8 cellular contexts compared by ENCODE assay signal in genomic region chr1:201539561-201540404, GRCh38. TPM values are rescaled to one million over a fixed set of nuclear protein-coding genes. Genes with fewer than 3 reads are reported as not detected.
A peak's percentile ranks its signal among the peaks of the same experiment; 100 is the strongest.
DNase-seq lines count a peak whose midpoint lies in the region; ATAC-seq, FAIRE-seq and TF ChIP-seq lines count a peak whose summit lies in the region.

No MANE protein-coding gene starts in this region.

- H3K4me1 ChIP-seq in A549 (peaks cover 36% of the 10 kb centered on the region), Panc1 (ENCODE audit: control insufficient read depth, insufficient read depth, low read length) (peaks cover 23% of the 10 kb centered on the region), HepG2 (ENCODE audit: insufficient read depth, low read length) (peaks cover 18% of the 10 kb centered on the region), stomach (peaks cover 29 to 76% (median 37%) of the 10 kb centered on the region in 4 donors)

- no peak for ATAC-seq in A549
- peak; percentile 40 for ATAC-seq in Panc1
- ATAC-seq in HepG2 = peak; percentile 22
- no peak for ATAC-seq in GM19324 (IDR thresholded peaks at IDR 0.05; ENCODE audit: low FRiP score, unreplicated experiment)
- no peak for ATAC-seq in HG03135 (IDR thresholded peaks at IDR 0.05; ENCODE audit: unreplicated experiment)

- FAIRE-seq in A549 (lab: Jason Lieb, UNC) (no peak), HepG2 (lab: Jason Lieb, UNC) (no peak)

- H3K4me2 ChIP-seq in A549 (peak overlapping the region; percentile 88), HepG2 (ENCODE audit: low read depth, low read length) (peak overlapping the region; percentile 73)

- no peak for DNase-seq in A549 (ENCODE audit: low read depth in 1 of 2, low spot score in 1 of 2)
- DNase-seq in H7 = peak; percentile 79
- no peak for DNase-seq in Panc1 (ENCODE audit: low read depth, low spot score)
- peak in 9 of 10 donors; percentile 71 to 92 (median 85) for DNase-seq in dorsolateral prefrontal cortex
- no peak for DNase-seq in HepG2 (ENCODE audit: low spot score)
- no peak for DNase-seq in stomach

- no peaks in the 10 kb centered on the region for H3K36me3 ChIP-seq in H7 (replicated peaks; ENCODE audit: control insufficient read depth, insufficient read depth, low read length)
- H3K36me3 ChIP-seq in Panc1 (ENCODE audit: control insufficient read depth, insufficient read depth, low read length) = no peaks in the 10 kb centered on the region
- no peaks in the 10 kb centered on the region for H3K36me3 ChIP-seq in HepG2 (replicated peaks in 1 of 2; ENCODE audit: control insufficient read depth in 1 of 2, insufficient read depth in 2 of 2, low read length in 2 of 2)
- no peaks in the 10 kb centered on the region for H3K36me3 ChIP-seq in stomach

- WGBS in A549 (ENCODE audit: missing lambda C conversion rate) = 52% methylated on average over 45 of the region's 45 CpGs
- 6% methylated on average over 39 of the region's 45 CpGs for WGBS in HepG2 (ENCODE audit: low lambda C conversion rate)
- WGBS in stomach, 5 donors = 1 to 3% (median 2%) methylated on average over 40 to 45 of the region's 45 CpGs

- H3K27me3 ChIP-seq in H7 (ENCODE audit: control insufficient read depth, insufficient read depth, low read length) (peaks cover 46% of the 10 kb centered on the region), Panc1 (ENCODE audit: control insufficient read depth, insufficient read depth, low read length) (no peaks in the 10 kb centered on the region), dorsolateral prefrontal cortex (no peaks in the 10 kb centered on the region), HepG2 (ENCODE audit: control insufficient read depth in 1 of 2, insufficient read depth in 2 of 2, low read length in 2 of 2) (peaks cover 15 to 73% of the 10 kb centered on the region in 2 experiments), stomach (peaks cover 0 to 45% (median 23%) of the 10 kb centered on the region in 3 donors)

- intact Hi-C loops in Panc1 (cut with micrococcal nuclease; ENCODE audit: unreplicated experiment) (no loop called here), dorsolateral prefrontal cortex (cut with DNase I) (loop anchor here in 1 of 2 donors (2.0 to 10.0 kb wide), 2 partner anchors 13 to 435 kb away; no protein-coding TSS in a partner anchor), HepG2 (cut with micrococcal nuclease; ENCODE audit: unreplicated experiment) (no loop called here), stomach (cut with DNase I; ENCODE audit: low total_unique reads) (no loop called here)

- H3K9me3 ChIP-seq in A549 = no peaks in the 10 kb centered on the region
- H3K9me3 ChIP-seq in Panc1 (ENCODE audit: control insufficient read depth, insufficient read depth, low read depth, low read length) = no peaks in the 10 kb centered on the region
- H3K9me3 ChIP-seq in HepG2 (ENCODE audit: low read length) = no peaks in the 10 kb centered on the region
- no peaks in the 10 kb centered on the region for H3K9me3 ChIP-seq in stomach

- H2AFZ ChIP-seq in HepG2 (ENCODE audit: low read length) = no peak overlapping the region

- TF ChIP-seq RAD21 in A549 (conservative IDR thresholded peaks at IDR 0.05 in 1 of 2, IDR thresholded peaks at IDR 0.05 in 1 of 2) (no peak), HepG2 (CRISPR knock-in tag; IDR thresholded peaks at IDR 0.05) (no peak)

- TF ChIP-seq POLR2A in A549 (IDR thresholded peaks at IDR 0.05; ENCODE audit: low read length) = no peak
- TF ChIP-seq POLR2A in HepG2 (IDR thresholded peaks at IDR 0.05; ENCODE audit: insufficient read depth in 1 of 2, low read depth in 2 of 2, low read length in 2 of 2) = no peak
- TF ChIP-seq POLR2A in stomach (IDR thresholded peaks at IDR 0.05) = no peak

- in situ Hi-C loops in Panc1 (cut with HindIII; ENCODE audit: low pct_unique_long_range_greater_than_20kb, low sequenced_read_pairs) (no loop called here), HepG2 (cut with HindIII; ENCODE audit: extremely low pct_ligation_motif_present, low pct_unique_long_range_greater_than_20kb) (no loop called here)

- TF ChIP-seq EP300 in A549 (IDR thresholded peaks at IDR 0.05) (no peak), HepG2 (IDR thresholded peaks at IDR 0.05; ENCODE audit: low read depth in 2 of 2, low read length in 2 of 2) (no peak), HepG2 (CRISPR knock-in tag; IDR thresholded peaks at IDR 0.05; ENCODE audit: borderline replicate concordance) (no peak), stomach (IDR thresholded peaks at IDR 0.05) (no peak)

- POLR2A ChIA-PET in A549 (lab: Yijun Ruan, JAX) (interaction anchor here (0.7 to 1.2 kb wide), 2 partner anchors 9 to 54 kb away, joined by 3 read pairs; no protein-coding TSS in a partner anchor), Panc1 (lab: Charles Lee) (interaction anchor here (0.6 to 1.0 kb wide), 3 partner anchors 180 to 327 kb away, joined by 3 read pairs; no protein-coding TSS in a partner anchor), HepG2 (lab: Yijun Ruan, JAX) (no interaction called here)

- BruUV-seq in Panc1 (replicated peaks; lab: Mats Ljungman, UMichigan) (no TSS peak), HepG2 (replicated peaks; lab: Mats Ljungman, UMichigan) (no TSS peak)

- no peaks in the 10 kb centered on the region for H4K20me1 ChIP-seq in HepG2 (ENCODE audit: insufficient read depth, low read length)

- peak overlapping the region; percentile 77 for H3K4me3 ChIP-seq in A549
- H3K4me3 ChIP-seq in H7 (ENCODE audit: insufficient read depth, low read depth, low read length) = peak overlapping the region; percentile 73
- peak overlapping the region; percentile 54 to 80 for H3K4me3 ChIP-seq in Panc1 (ENCODE audit: low read depth in 2 of 2, low read length in 2 of 2)
- H3K4me3 ChIP-seq in dorsolateral prefrontal cortex = peak overlapping the region; percentile 63 to 91 (median 81)
- peak overlapping the region in 2 of 3 experiments; percentile 45 to 68; a peak in 3 of 6 replicates for H3K4me3 ChIP-seq in HepG2 (replicated peaks in 1 of 3; ENCODE audit: insufficient read depth in 1 of 3, low read depth in 2 of 3, low read length in 3 of 3)
- peak overlapping the region; percentile 63 to 70 (median 66) for H3K4me3 ChIP-seq in stomach

- TF ChIP-seq CTCF in A549 (IDR thresholded peaks at IDR 0.05) = no peak
- TF ChIP-seq CTCF in Panc1 (IDR thresholded peaks at IDR 0.05) = no peak
- peak in 9 of 56 donors; percentile 7 to 29 (median 11) for TF ChIP-seq CTCF in dorsolateral prefrontal cortex (IDR thresholded peaks at IDR 0.05 in 54 of 56, conservative IDR thresholded peaks at IDR 0.05 in 2 of 56; ENCODE audit: low read depth in 1 of 56, partially characterized antibody in 56 of 56)
- TF ChIP-seq CTCF in HepG2 (CRISPR knock-in tag; IDR thresholded peaks at IDR 0.05) = no peak
- TF ChIP-seq CTCF in stomach (IDR thresholded peaks at IDR 0.05) = no peak

- H3K27ac ChIP-seq in A549 (peak overlapping the region; percentile 64 to 92), Panc1 (ENCODE audit: low read length) (peak overlapping the region; percentile 39), dorsolateral prefrontal cortex (peak overlapping the region; percentile 30 to 97 (median 92)), HepG2 (ENCODE audit: extremely low read length, insufficient read depth, low read length) (no peak overlapping the region), stomach (peak overlapping the region; percentile 30 to 87 (median 83))

- no peak overlapping the region for H3K9ac ChIP-seq in HepG2 (ENCODE audit: insufficient read depth, low read depth, low read length)

- CTCF ChIA-PET in A549 (lab: Yijun Ruan, JAX) = interaction anchor here (0.9 to 3.9 kb wide), 10 partner anchors 9 to 328 kb away, joined by 3 to 27 read pairs (median 5); no protein-coding TSS in a partner anchor
- CTCF ChIA-PET in Panc1 (lab: Charles Lee) = interaction anchor here (0.8 to 1.1 kb wide), 2 partner anchors 164 to 253 kb away, joined by 3 read pairs; no protein-coding TSS in a partner anchor
- CTCF ChIA-PET in HepG2 (lab: Yijun Ruan, JAX; ENCODE audit: low intra/inter-chr PET ratio, low total read pairs) = no interaction called here

- no peaks in the 10 kb centered on the region for H3K79me2 ChIP-seq in HepG2 (ENCODE audit: insufficient read depth, low read length)

RNA-seq across cellular contexts. Expression of gene NAV1, which starts 0.9 kb away (rescaled TPM):
- 3.7 and 6.4 TPM in 2 replicates for polyA plus RNA-seq in A549 (2011; rRNA removed)
- 2.0 and 3.1 TPM in 2 replicates for polyA plus RNA-seq in A549 (2012; cell fraction: cytosol; rRNA removed)
- polyA plus RNA-seq in A549 (2012; cell fraction: nucleus; rRNA removed) = 5.0 and 5.5 TPM in 2 replicates
- polyA plus RNA-seq in A549 (2017; fragmentation: RNase III; extraction: RNeasy Plus Mini Kit Qiagen cat#74134 plus additional on column Dnase treatment) = 6.1 to 8.4 TPM (median 6.6 TPM) in 3 replicates
- polyA minus RNA-seq in A549 (2011; rRNA and poly(A)+ RNA removed) = 11.7 and 12.6 TPM in 2 replicates
- 13.2 and 16.7 TPM in 2 replicates for total RNA-seq in H7 (2014; rRNA removed; shearing (Covaris generic))
- total RNA-seq in Panc1 (2021; ENCODE audit: unreplicated experiment) = 29.0 TPM
- 15.2 TPM for polyA plus RNA-seq in Panc1 (2012; ENCODE audit: insufficient read length)
- 100 to 1,000 TPM in 17 of 120 experiments, 10 to 100 TPM in 103; 53.8 to 141 (median 77.6) TPM for total RNA-seq in dorsolateral prefrontal cortex
- 0.01 TPM in 1 of 2 replicates, not detected in the other for total RNA-seq in HepG2 (2016; rRNA removed; fragmentation: Illumina TruSeq; extraction: Trizol)
- not detected in 2 replicates for total RNA-seq in HepG2 (2016; cell fraction: cytosol; rRNA removed; fragmentation: Illumina TruSeq; extraction: Trizol; ENCODE audit: low read depth)
- 0.02 TPM in 1 of 2 replicates, not detected in the other for total RNA-seq in HepG2 (2016; cell fraction: insoluble cytoplasmic fraction; rRNA removed; fragmentation: Illumina TruSeq; extraction: Trizol)
- under 0.01 TPM in 1 of 2 replicates, not detected in the other for total RNA-seq in HepG2 (2016; cell fraction: membrane; rRNA removed; fragmentation: Illumina TruSeq; extraction: Trizol)
- not detected in 2 replicates for total RNA-seq in HepG2 (2016; cell fraction: nucleus; rRNA removed; fragmentation: Illumina TruSeq; extraction: Trizol)
- polyA plus RNA-seq in HepG2 (2011; rRNA removed) = 0.04 TPM in 1 of 2 replicates, not detected in the other
- not detected in 2 replicates for polyA plus RNA-seq in HepG2 (2011; cell fraction: cytosol; rRNA removed)
- polyA plus RNA-seq in HepG2 (2011; cell fraction: nucleus; rRNA removed) = 0.03 TPM in 1 of 2 replicates, not detected in the other
- polyA plus RNA-seq in HepG2 (2012) = 0.01 TPM in 2 replicates
- polyA plus RNA-seq in HepG2 (2016; cell fraction: cytosol; fragmentation: Illumina TruSeq; extraction: Trizol; ENCODE audit: low read depth) = not detected in 2 replicates
- not detected in 2 replicates for polyA plus RNA-seq in HepG2 (2016; cell fraction: insoluble cytoplasmic fraction; fragmentation: Illumina TruSeq; extraction: Trizol; ENCODE audit: low read depth)
- not detected in 2 replicates for polyA plus RNA-seq in HepG2 (2016; cell fraction: membrane; fragmentation: Illumina TruSeq; extraction: Trizol; ENCODE audit: low read depth)
- not detected in 2 replicates for polyA plus RNA-seq in HepG2 (2016; cell fraction: nucleus; fragmentation: Illumina TruSeq; extraction: Trizol; ENCODE audit: insufficient read depth, low read depth)
- polyA minus RNA-seq in HepG2 (2011; rRNA and poly(A)+ RNA removed; ENCODE audit: low replicate concordance) = 0.04 and 0.75 TPM in 2 replicates
- not detected in 2 replicates for polyA minus RNA-seq in HepG2 (2011; cell fraction: cytosol; rRNA and poly(A)+ RNA removed)
- polyA minus RNA-seq in HepG2 (2011; cell fraction: nucleus; rRNA and poly(A)+ RNA removed) = not detected in 2 replicates
- total RNA-seq in stomach = 10 to 100 TPM in 4 of 5 donors, 1 to 10 TPM in 1; 8.2 to 33.0 (median 17.3) TPM
- polyA plus RNA-seq in stomach = 1 to 10 TPM; 3.0 to 4.7 (median 4.7) TPM

RNA-seq across cellular contexts. Expression of gene CSRP1, which starts 32.9 kb away (rescaled TPM):
- 256 and 277 TPM in 2 replicates for polyA plus RNA-seq in A549 (2011; rRNA removed)
- polyA plus RNA-seq in A549 (2012; cell fraction: cytosol; rRNA removed) = 459 and 499 TPM in 2 replicates
- polyA plus RNA-seq in A549 (2012; cell fraction: nucleus; rRNA removed) = 441 and 486 TPM in 2 replicates
- 655 to 819 TPM (median 717 TPM) in 3 replicates for polyA plus RNA-seq in A549 (2017; fragmentation: RNase III; extraction: RNeasy Plus Mini Kit Qiagen cat#74134 plus additional on column Dnase treatment)
- polyA minus RNA-seq in A549 (2011; rRNA and poly(A)+ RNA removed) = 254 and 273 TPM in 2 replicates
- total RNA-seq in H7 (2014; rRNA removed; shearing (Covaris generic)) = 0.73 and 0.74 TPM in 2 replicates
- total RNA-seq in Panc1 (2021; ENCODE audit: unreplicated experiment) = 94.4 TPM
- polyA plus RNA-seq in Panc1 (2012; ENCODE audit: insufficient read length) = 136 TPM
- 1,000 to 10,000 TPM in 2 of 120 experiments, 100 to 1,000 TPM in 118; 225 to 1,268 (median 522) TPM for total RNA-seq in dorsolateral prefrontal cortex
- 68.9 and 70.8 TPM in 2 replicates for total RNA-seq in HepG2 (2016; rRNA removed; fragmentation: Illumina TruSeq; extraction: Trizol)
- total RNA-seq in HepG2 (2016; cell fraction: cytosol; rRNA removed; fragmentation: Illumina TruSeq; extraction: Trizol; ENCODE audit: low read depth) = 12.3 and 12.8 TPM in 2 replicates
- total RNA-seq in HepG2 (2016; cell fraction: insoluble cytoplasmic fraction; rRNA removed; fragmentation: Illumina TruSeq; extraction: Trizol) = 66.1 and 69.5 TPM in 2 replicates
- total RNA-seq in HepG2 (2016; cell fraction: membrane; rRNA removed; fragmentation: Illumina TruSeq; extraction: Trizol) = 28.9 and 33.8 TPM in 2 replicates
- 35.6 and 44.2 TPM in 2 replicates for total RNA-seq in HepG2 (2016; cell fraction: nucleus; rRNA removed; fragmentation: Illumina TruSeq; extraction: Trizol)
- polyA plus RNA-seq in HepG2 (2011; rRNA removed) = 14.5 and 17.7 TPM in 2 replicates
- 15.2 and 17.2 TPM in 2 replicates for polyA plus RNA-seq in HepG2 (2011; cell fraction: cytosol; rRNA removed)
- polyA plus RNA-seq in HepG2 (2011; cell fraction: nucleus; rRNA removed) = 10.9 and 14.9 TPM in 2 replicates
- polyA plus RNA-seq in HepG2 (2012) = 9.9 and 18.8 TPM in 2 replicates
- polyA plus RNA-seq in HepG2 (2016; cell fraction: cytosol; fragmentation: Illumina TruSeq; extraction: Trizol; ENCODE audit: low read depth) = 15.3 and 18.6 TPM in 2 replicates
- 83.1 and 92.4 TPM in 2 replicates for polyA plus RNA-seq in HepG2 (2016; cell fraction: insoluble cytoplasmic fraction; fragmentation: Illumina TruSeq; extraction: Trizol; ENCODE audit: low read depth)
- polyA plus RNA-seq in HepG2 (2016; cell fraction: membrane; fragmentation: Illumina TruSeq; extraction: Trizol; ENCODE audit: low read depth) = 29.6 and 30.8 TPM in 2 replicates
- 54.3 and 54.9 TPM in 2 replicates for polyA plus RNA-seq in HepG2 (2016; cell fraction: nucleus; fragmentation: Illumina TruSeq; extraction: Trizol; ENCODE audit: insufficient read depth, low read depth)
- 22.9 and 266 TPM in 2 replicates for polyA minus RNA-seq in HepG2 (2011; rRNA and poly(A)+ RNA removed; ENCODE audit: low replicate concordance)
- 8.4 and 9.1 TPM in 2 replicates for polyA minus RNA-seq in HepG2 (2011; cell fraction: cytosol; rRNA and poly(A)+ RNA removed)
- polyA minus RNA-seq in HepG2 (2011; cell fraction: nucleus; rRNA and poly(A)+ RNA removed) = 9.1 and 11.7 TPM in 2 replicates
- total RNA-seq in stomach = 1,000 to 10,000 TPM in 2 of 5 donors, 100 to 1,000 TPM in 3; 304 to 2,162 (median 853) TPM
- polyA plus RNA-seq in stomach = 100 to 1,000 TPM; 220 to 641 (median 274) TPM

Comparison
In these comparisons a context has a peak if more than half of its experiments do, and no peak if none do; other contexts are left out.
1. ATAC-seq: peak in Panc1 (single experiment) and HepG2 (single experiment); none in A549 (0 of 2), GM19324 (single experiment) and HG03135 (single experiment).
2. DNase-seq: peak in H7 (single experiment) and dorsolateral prefrontal cortex (9 of 10); none in A549 (0 of 2), Panc1 (single experiment), HepG2 (single experiment) and stomach (single experiment).
3. RNA of gene NAV1, which starts 0.9 kb away (total RNA-seq): 53.8 to 141 TPM in dorsolateral prefrontal cortex, 29.0 TPM in Panc1 (single experiment), 8.2 to 33.0 TPM in stomach and 13.2 to 16.7 TPM in H7; under 0.01 to 0.02 TPM in HepG2; every median in the first group is over 4 times any median in the second.
4. Peak in every context shown above with its lines, with median percentiles within 50 percentile points of each other: H3K4me3 ChIP-seq.